In the genomic region with DNA sequence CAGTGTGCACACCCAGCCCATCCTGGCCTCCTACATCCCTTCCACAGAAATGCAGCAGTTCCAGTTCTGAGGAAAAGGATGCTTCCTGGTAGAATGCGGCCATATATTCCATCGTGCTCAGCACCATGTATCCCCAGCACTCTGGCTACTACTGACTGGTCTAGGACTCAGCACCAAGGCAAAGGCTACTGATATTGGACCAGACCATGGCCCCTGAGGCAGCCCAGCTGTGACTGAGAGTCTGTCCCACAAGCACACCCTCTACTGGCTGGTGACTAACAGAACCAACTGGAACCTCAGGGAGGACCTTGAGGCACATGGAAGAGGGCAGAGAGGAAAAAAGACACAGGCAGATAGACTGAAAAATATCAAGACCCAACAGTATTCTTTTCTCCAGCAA, we compare ENCODE assay signal across 21 cellular contexts. TPM values are rescaled to one million over a fixed set of nuclear protein-coding genes. Genes with fewer than 3 reads are reported as not detected.
DNase-seq lines count a peak whose midpoint lies in the region; FAIRE-seq and TF ChIP-seq lines count a peak whose summit lies in the region.
"Had no signal": no experiment of that assay in that cellular context is flagged by ENCODE, and none has a peak within 500 bp of the region (broad histone marks: within the 10 kb centered on the region; RNA-seq: fewer than 3 reads in every experiment).

No MANE protein-coding gene starts in this region.

- H3K36me3 ChIP-seq in bronchial epithelial cell (ENCODE audit: control insufficient read depth, insufficient read depth, low read length) (no peaks in the 10 kb centered on the region), keratinocyte (ENCODE audit: control insufficient read depth in 2 of 2, extremely low read depth in 1 of 2, insufficient read depth in 2 of 2, low read length in 2 of 2) (peaks cover 0 to 6% of the 10 kb centered on the region in 2 experiments)
- H3K36me3 ChIP-seq: colonic mucosa had no signal

- H3K4me3 Mint-ChIP-seq in T-helper 2 cell treated with Interferon-gamma antibody and Interleukin-4, amounts not matched to agents 5 μg/mL and 100 μg/mL, for 36 hours, result no peak overlapping the region
- H3K4me3 Mint-ChIP-seq: activated naive CD4-positive, alpha-beta T cell treated with anti-CD3 and anti-CD28 coated beads, Interleukin-2, amount 10 ng/mL, durations not matched to agents 7 days and 5 days; CD14-positive monocyte; HFFc6 had no signal

- peaks cover 48% of the 10 kb centered on the region for H3K4me1 Mint-ChIP-seq in T-helper 2 cell treated with Interferon-gamma antibody and Interleukin-4, amounts not matched to agents 5 μg/mL and 100 μg/mL, for 36 hours (ENCODE audit: low read depth)
- H3K4me1 Mint-ChIP-seq: CD14-positive monocyte had no signal

- TF ChIP-seq CTCF in HFF-Myc (IDR thresholded peaks at IDR 0.05; ENCODE audit: low read depth, low read length, missing control alignments) (peak; percentile 16), bronchial epithelial cell (IDR thresholded peaks at IDR 0.05; ENCODE audit: insufficient read depth, low read length, severe bottlenecking) (peak; percentile 10), keratinocyte (optimal IDR thresholded peaks at IDR 0.05 in 1 of 3, IDR thresholded peaks at IDR 0.05 in 1 of 3, conservative IDR thresholded peaks at IDR 0.05 in 1 of 3; ENCODE audit: extremely low read depth in 1 of 3, insufficient read depth in 2 of 3, low read length in 3 of 3) (peak; percentile 12 to 48 (median 15))

- H3K36me3 Mint-ChIP-seq in T-helper 2 cell treated with Interferon-gamma antibody and Interleukin-4, amounts not matched to agents 5 μg/mL and 100 μg/mL, for 36 hours (ENCODE audit: low read depth), result peaks cover 55% of the 10 kb centered on the region

- no peak overlapping the region for H2AFZ ChIP-seq in keratinocyte (ENCODE audit: control insufficient read depth, low read length)

- no peaks in the 10 kb centered on the region for H3K9me3 Mint-ChIP-seq in T-helper 2 cell treated with Interferon-gamma antibody and Interleukin-4, amounts not matched to agents 5 μg/mL and 100 μg/mL, for 36 hours
- H3K9me3 Mint-ChIP-seq: activated naive CD4-positive, alpha-beta T cell treated with anti-CD3 and anti-CD28 coated beads, Interleukin-2, amount 10 ng/mL, durations not matched to agents 7 days and 5 days; HFFc6 had no signal

- FAIRE-seq in bronchial epithelial cell (lab: Jason Lieb, UNC) (no peak), keratinocyte (lab: Jason Lieb, UNC) (no peak)
- FAIRE-seq: endometrium had no signal

- no peak for DNase-seq in T-helper 2 cell treated with Interferon-gamma antibody and Interleukin-4, amounts not matched to agents 5 μg/mL and 100 μg/mL, for 36 hours (ENCODE audit: low spot score)
- no peak for DNase-seq in T-helper 2 cell
- no peak for DNase-seq in HFF-Myc (ENCODE audit: extremely low read depth, low read depth)
- peak; percentile 27 for DNase-seq in bronchial epithelial cell (ENCODE audit: low read depth)
- DNase-seq in keratinocyte (ENCODE audit: low read depth, low spot score), result no peak
- DNase-seq in cortex of kidney (lab: John Stamatoyannopoulos, UW), result no peak
- no peak for DNase-seq in germinal center (ENCODE audit: low spot score)
- no peak for DNase-seq in NCI-H446 treated with DMSO at 0.1 percent for 48 hours (lab: John Stamatoyannopoulos, UW)
- DNase-seq: activated CD4-positive, alpha-beta T cell treated with anti-CD3 and anti-CD28 coated beads, Interleukin-2, amount 50 U/mL, for 4 hours; activated naive CD4-positive, alpha-beta T cell treated with anti-CD3 and anti-CD28 coated beads, Interleukin-2, amount 10 ng/mL, durations not matched to agents 7 days and 5 days; colonic mucosa; DMS 273 treated with DMSO at 0.1 percent for 48 hours; foreskin melanocyte; HFFc6; KG1; NCI-H1930; psoas muscle; upper lobe of left lung had no signal

- H3K27me3 ChIP-seq in bronchial epithelial cell (ENCODE audit: control insufficient read depth, insufficient read depth, low read length) (no peaks in the 10 kb centered on the region), keratinocyte (ENCODE audit: control insufficient read depth, extremely low read depth, insufficient read depth, low read length) (no peaks in the 10 kb centered on the region)
- H3K27me3 ChIP-seq: colonic mucosa, upper lobe of left lung had no signal

- H3K27me3 Mint-ChIP-seq in T-helper 2 cell treated with Interferon-gamma antibody and Interleukin-4, amounts not matched to agents 5 μg/mL and 100 μg/mL, for 36 hours (ENCODE audit: low read depth), result no peaks in the 10 kb centered on the region
- H3K27me3 Mint-ChIP-seq: activated naive CD4-positive, alpha-beta T cell treated with anti-CD3 and anti-CD28 coated beads, Interleukin-2, amount 10 ng/mL, durations not matched to agents 7 days and 5 days had no signal

- no peaks in the 10 kb centered on the region for H3K79me2 ChIP-seq in keratinocyte (ENCODE audit: control insufficient read depth, insufficient read depth, low read length)

- H3K27ac Mint-ChIP-seq in T-helper 2 cell treated with Interferon-gamma antibody and Interleukin-4, amounts not matched to agents 5 μg/mL and 100 μg/mL, for 36 hours, result peak overlapping the region; percentile 16
- H3K27ac Mint-ChIP-seq: activated naive CD4-positive, alpha-beta T cell treated with anti-CD3 and anti-CD28 coated beads, Interleukin-2, amount 10 ng/mL, durations not matched to agents 7 days and 5 days; CD14-positive monocyte; HFFc6 had no signal

- dilution Hi-C loops in keratinocyte (cut with MboI; ENCODE audit: extremely low pct_ligation_motif_present, low sequenced_read_pairs), result no loop called here

- H3K4me1 ChIP-seq in keratinocyte (ENCODE audit: control insufficient read depth, extremely low read depth, insufficient read depth, low read length), result peaks cover 24% of the 10 kb centered on the region
- H3K4me1 ChIP-seq: colonic mucosa, psoas muscle, upper lobe of left lung had no signal

- H3K4me3 ChIP-seq in HFF-Myc (replicated peaks; ENCODE audit: low read depth, low read length), result no peak overlapping the region
- H3K4me3 ChIP-seq in bronchial epithelial cell (ENCODE audit: low read depth, low read length), result no peak overlapping the region
- no peak overlapping the region for H3K4me3 ChIP-seq in keratinocyte (ENCODE audit: control insufficient read depth in 2 of 3, extremely low read depth in 1 of 3, insufficient read depth in 2 of 3, low read depth in 1 of 3, low read length in 3 of 3)
- H3K4me3 ChIP-seq: colonic mucosa, psoas muscle, upper lobe of left lung had no signal

- H4K20me1 ChIP-seq in keratinocyte (ENCODE audit: control insufficient read depth, extremely low read depth, insufficient read depth, low read length), result no peaks in the 10 kb centered on the region

- H3K4me2 ChIP-seq in keratinocyte (ENCODE audit: control insufficient read depth, extremely low read depth, insufficient read depth, low read depth, low read length), result no peak overlapping the region

- H3K9me3 ChIP-seq in keratinocyte (ENCODE audit: control insufficient read depth, low read depth, low read length), result no peaks in the 10 kb centered on the region
- H3K9me3 ChIP-seq: colonic mucosa, psoas muscle, upper lobe of left lung had no signal

- no peak overlapping the region for H3K9ac ChIP-seq in keratinocyte (ENCODE audit: control insufficient read depth, extremely low read depth, insufficient read depth, low read length)

- H3K27ac ChIP-seq in keratinocyte (ENCODE audit: control insufficient read depth, insufficient read depth, low read length), result no peak overlapping the region
- H3K27ac ChIP-seq: colonic mucosa, psoas muscle, RWPE1, upper lobe of left lung had no signal

- H3K9me1 ChIP-seq in keratinocyte (ENCODE audit: control insufficient read depth, extremely low read depth, insufficient read depth, low read length), result no peaks in the 10 kb centered on the region

RNA-seq across cellular contexts. Expression of a gene that starts 30.0 kb away (rescaled TPM):
- 5.4 and 11.1 TPM in 2 replicates for total RNA-seq in bronchial epithelial cell
- polyA plus RNA-seq in keratinocyte, result 2.8 to 3.9 TPM (median 3.0 TPM) in 3 replicates
- polyA plus RNA-seq in keratinocyte (2011; ENCODE audit: low read depth), result 11.3 TPM
- polyA plus RNA-seq in keratinocyte (2011; cell fraction: cytosol; rRNA removed), result 1.9 and 2.8 TPM in 2 replicates
- 3.7 and 5.9 TPM in 2 replicates for polyA plus RNA-seq in keratinocyte (2011; cell fraction: nucleus; rRNA removed)
- 4.2 and 4.4 TPM in 2 replicates for polyA plus RNA-seq in keratinocyte (2012; ENCODE audit: low replicate concordance)
- polyA minus RNA-seq in keratinocyte, result 1.7 to 5.3 TPM (median 2.0 TPM) in 3 replicates
- polyA minus RNA-seq in keratinocyte (2011; cell fraction: cytosol; rRNA and poly(A)+ RNA removed), result 3.3 TPM
- polyA minus RNA-seq in keratinocyte (2011; cell fraction: nucleus; rRNA and poly(A)+ RNA removed), result 3.8 and 5.0 TPM in 2 replicates

RNA-seq across cellular contexts. Expression of a gene that starts 42.1 kb away (rescaled TPM):
- 21.6 and 23.0 TPM in 2 replicates for total RNA-seq in bronchial epithelial cell
- polyA plus RNA-seq in keratinocyte, result 42.1 to 58.5 TPM (median 56.7 TPM) in 3 replicates
- 31.9 TPM for polyA plus RNA-seq in keratinocyte (2011; ENCODE audit: low read depth)
- polyA plus RNA-seq in keratinocyte (2011; cell fraction: cytosol; rRNA removed), result 26.1 and 36.2 TPM in 2 replicates
- 73.1 and 76.1 TPM in 2 replicates for polyA plus RNA-seq in keratinocyte (2011; cell fraction: nucleus; rRNA removed)
- polyA plus RNA-seq in keratinocyte (2012; ENCODE audit: low replicate concordance), result 37.5 and 50.5 TPM in 2 replicates
- 9.5 to 36.7 TPM (median 31.8 TPM) in 3 replicates for polyA minus RNA-seq in keratinocyte
- 34.1 TPM for polyA minus RNA-seq in keratinocyte (2011; cell fraction: cytosol; rRNA and poly(A)+ RNA removed)
- 37.0 and 54.1 TPM in 2 replicates for polyA minus RNA-seq in keratinocyte (2011; cell fraction: nucleus; rRNA and poly(A)+ RNA removed)
